ENCODE assay signal across 12 cellular contexts in the genomic region with DNA sequence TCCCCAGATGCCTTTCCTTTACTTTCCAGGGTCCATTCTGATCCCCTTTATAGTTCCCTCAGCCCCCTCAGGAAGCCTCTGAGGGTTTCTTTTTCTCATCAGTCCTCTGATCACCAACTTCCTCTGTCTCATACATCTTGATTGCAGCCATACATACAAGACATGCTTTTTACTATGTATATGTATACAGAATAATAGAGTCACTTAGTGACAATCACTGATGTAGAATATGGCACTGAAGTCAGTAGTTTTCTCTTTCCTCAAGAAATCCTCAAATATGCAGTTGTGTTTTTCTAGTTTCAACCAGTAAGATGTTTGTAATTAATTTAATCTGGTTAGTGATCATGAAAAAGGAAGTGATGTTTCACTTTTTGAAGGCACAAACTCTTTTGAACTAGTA.
DNase-seq lines count a peak whose midpoint lies in the region; ATAC-seq, FAIRE-seq and TF ChIP-seq lines count a peak whose summit lies in the region.
"Had no signal": no experiment of that assay in that cellular context is flagged by ENCODE, and none has a peak within 500 bp of the region (broad histone marks: within the 10 kb centered on the region; RNA-seq: fewer than 3 reads in every experiment).

No MANE protein-coding gene starts in this region.

- H3K4me3 ChIP-seq in mammary epithelial cell (replicated peaks in 1 of 3; ENCODE audit: insufficient read depth in 1 of 3, low read depth in 2 of 3, low read length in 3 of 3) (no peak overlapping the region), testis (no peak overlapping the region)
- H3K4me3 ChIP-seq: gastrocnemius medialis, GM23248, upper lobe of left lung had no signal

- H3K27me3 ChIP-seq in mammary epithelial cell (ENCODE audit: insufficient read depth, low read length) (peaks cover 6% of the 10 kb centered on the region), testis (no peaks in the 10 kb centered on the region)
- H3K27me3 ChIP-seq: gastrocnemius medialis, upper lobe of left lung had no signal

- H3K27ac ChIP-seq in mammary epithelial cell (ENCODE audit: insufficient read depth, low read depth, low read length) (no peak overlapping the region), testis (no peak overlapping the region)
- H3K27ac ChIP-seq: gastrocnemius medialis, GM23248, upper lobe of left lung had no signal

- H3K4me2 ChIP-seq in mammary epithelial cell (ENCODE audit: insufficient read depth, low read depth, low read length): no peak overlapping the region

- no peak for FAIRE-seq in GM12891 (lab: Jason Lieb, UNC)

- intact Hi-C loops in MCF 10A (cut with micrococcal nuclease) (loop anchor here (5.0 kb wide), 1 partner anchor 362 kb away; no protein-coding TSS in a partner anchor), mammary epithelial cell (cut with micrococcal nuclease) (no loop called here), testis (cut with DNase I; ENCODE audit: low total_unique reads) (no loop called here)
- intact Hi-C loops in activated CD4-positive, alpha-beta memory T cell treated with anti-CD3 and anti-CD28 coated beads for 36 hours (cut with micrococcal nuclease): loop anchor here (1.0 to 5.0 kb wide), 6 partner anchors 10 to 363 kb away; no protein-coding TSS in a partner anchor

- no peaks in the 10 kb centered on the region for H3K9me3 Mint-ChIP-seq in MCF 10A (ENCODE audit: unreplicated experiment)
- no peaks in the 10 kb centered on the region for H3K9me3 Mint-ChIP-seq in activated CD4-positive, alpha-beta memory T cell treated with anti-CD3 and anti-CD28 coated beads for 36 hours
- H3K9me3 Mint-ChIP-seq in endothelial cell (ENCODE audit: unreplicated experiment): no peaks in the 10 kb centered on the region

- no peaks in the 10 kb centered on the region for H3K79me2 ChIP-seq in mammary epithelial cell (ENCODE audit: insufficient read depth, low read length)

- POLR2A ChIA-PET in MCF 10A (lab: Yijun Ruan, JAX): interaction anchor here (0.7 to 3.0 kb wide), 4 partner anchors 34 to 364 kb away, joined by 3 to 14 read pairs (median 9); a partner anchor contains a TSS
- POLR2A ChIA-PET in activated CD4-positive, alpha-beta memory T cell treated with anti-CD3 and anti-CD28 coated beads for 36 hours (lab: Charles Lee): interaction anchor here (0.9 to 1.2 kb wide), 2 partner anchors 10 to 35 kb away, joined by 3 to 4 read pairs; no protein-coding TSS in a partner anchor

- TF ChIP-seq CTCF in MCF 10A (IDR thresholded peaks at IDR 0.05; ENCODE audit: unreplicated experiment): no peak
- no peak for TF ChIP-seq CTCF in mammary epithelial cell (conservative IDR thresholded peaks at IDR 0.05 in 1 of 2, IDR thresholded peaks at IDR 0.05 in 1 of 2; ENCODE audit: extremely low read depth in 1 of 2, insufficient read depth in 1 of 2, low read depth in 1 of 2, low read length in 2 of 2)
- TF ChIP-seq CTCF in testis (IDR thresholded peaks at IDR 0.05): no peak
- no peak for TF ChIP-seq CTCF in endothelial cell (IDR thresholded peaks at IDR 0.05; ENCODE audit: unreplicated experiment)

- no peak overlapping the region for H3K4me3 Mint-ChIP-seq in MCF 10A (ENCODE audit: unreplicated experiment)
- H3K4me3 Mint-ChIP-seq in activated CD4-positive, alpha-beta memory T cell treated with anti-CD3 and anti-CD28 coated beads for 36 hours: no peak overlapping the region
- H3K4me3 Mint-ChIP-seq in endothelial cell (ENCODE audit: unreplicated experiment): no peak overlapping the region

- H3K27ac Mint-ChIP-seq in MCF 10A (ENCODE audit: low read depth, unreplicated experiment): peak overlapping the region; percentile 33
- peak overlapping the region; percentile 67 for H3K27ac Mint-ChIP-seq in activated CD4-positive, alpha-beta memory T cell treated with anti-CD3 and anti-CD28 coated beads for 36 hours
- no peak overlapping the region for H3K27ac Mint-ChIP-seq in endothelial cell (ENCODE audit: unreplicated experiment)

- DNase-seq in MCF 10A (ENCODE audit: unreplicated experiment) (no peak), mammary epithelial cell (no peak), GM12891 (ENCODE audit: insufficient read length, low spot score) (no peak), testis (no peak), endothelial cell (ENCODE audit: low spot score) (no peak)
- no peak for DNase-seq in activated CD4-positive, alpha-beta memory T cell treated with anti-CD3 and anti-CD28 coated beads for 36 hours
- no peak for DNase-seq in effector CD8-positive, alpha-beta T cell (lab: John Stamatoyannopoulos, UW)
- DNase-seq: cortex of kidney had no signal

- H3K27me3 Mint-ChIP-seq in MCF 10A (ENCODE audit: insufficient read depth, unreplicated experiment): no peaks in the 10 kb centered on the region
- no peaks in the 10 kb centered on the region for H3K27me3 Mint-ChIP-seq in activated CD4-positive, alpha-beta memory T cell treated with anti-CD3 and anti-CD28 coated beads for 36 hours
- peaks cover 1% of the 10 kb centered on the region for H3K27me3 Mint-ChIP-seq in endothelial cell (ENCODE audit: unreplicated experiment)

- H3K9me3 ChIP-seq in mammary epithelial cell (replicated peaks; ENCODE audit: insufficient read depth, low read length) (no peaks in the 10 kb centered on the region), testis (no peaks in the 10 kb centered on the region)
- H3K9me3 ChIP-seq: gastrocnemius medialis, upper lobe of left lung had no signal

- CTCF ChIA-PET in MCF 10A (lab: Yijun Ruan, JAX) (interaction anchor here (0.8 to 1.7 kb wide), 8 partner anchors 10 to 363 kb away, joined by 3 to 5 read pairs (median 4); no protein-coding TSS in a partner anchor), mammary epithelial cell (lab: Charles Lee; ENCODE audit: low non-redundant PET) (interaction anchor here (0.7 kb wide), 1 partner anchor 411 kb away, joined by 3 read pairs; no protein-coding TSS in a partner anchor)
- CTCF ChIA-PET in activated CD4-positive, alpha-beta memory T cell treated with anti-CD3 and anti-CD28 coated beads for 36 hours (lab: Charles Lee): interaction anchor here (0.7 to 1.4 kb wide), 5 partner anchors 10 to 365 kb away, joined by 3 to 4 read pairs (median 3); a partner anchor contains a TSS

- no peak overlapping the region for H3K9ac ChIP-seq in mammary epithelial cell (ENCODE audit: insufficient read depth, low read length)
- H3K9ac ChIP-seq: GM23248 had no signal

- BruUV-seq in MCF 10A (replicated peaks; lab: Mats Ljungman, UMichigan) (no TSS peak), mammary epithelial cell (replicated peaks; lab: Mats Ljungman, UMichigan) (no TSS peak)

- dilution Hi-C loops in mammary epithelial cell (cut with HindIII; ENCODE audit: low sequenced_read_pairs): no loop called here

- peak; percentile 24 for ATAC-seq in HG03108 (IDR thresholded peaks at IDR 0.05; ENCODE audit: unreplicated experiment)
- ATAC-seq: gastrocnemius medialis had no signal

- H3K36me3 ChIP-seq in mammary epithelial cell (ENCODE audit: insufficient read depth, low read length) (no peaks in the 10 kb centered on the region), testis (ENCODE audit: low read depth, missing control alignments) (no peaks in the 10 kb centered on the region)
- H3K36me3 ChIP-seq: gastrocnemius medialis, upper lobe of left lung had no signal

- no peak overlapping the region for H2AFZ ChIP-seq in mammary epithelial cell (ENCODE audit: low read depth, low read length)
- H2AFZ ChIP-seq: GM23248 had no signal

- no peaks in the 10 kb centered on the region for H3K4me1 ChIP-seq in mammary epithelial cell (ENCODE audit: insufficient read depth, low read length)
- H3K4me1 ChIP-seq in testis: no peaks in the 10 kb centered on the region
- H3K4me1 ChIP-seq: gastrocnemius medialis had no signal

- TF ChIP-seq POLR2A in GM12891 (IDR thresholded peaks at IDR 0.05; ENCODE audit: low read depth, low read length) (no peak), testis (IDR thresholded peaks at IDR 0.05) (no peak)

- H4K20me1 ChIP-seq in mammary epithelial cell (ENCODE audit: insufficient read depth, low read length): no peaks in the 10 kb centered on the region

- H3K36me3 Mint-ChIP-seq in MCF 10A (ENCODE audit: insufficient read depth, unreplicated experiment) (no peaks in the 10 kb centered on the region), endothelial cell (ENCODE audit: low read depth, unreplicated experiment) (no peaks in the 10 kb centered on the region)
- H3K36me3 Mint-ChIP-seq in activated CD4-positive, alpha-beta memory T cell treated with anti-CD3 and anti-CD28 coated beads for 36 hours: no peaks in the 10 kb centered on the region

- in situ Hi-C loops in mammary epithelial cell (cut with MboI; ENCODE audit: low sequenced_read_pairs in 2 of 2): no loop called here

- H3K4me1 Mint-ChIP-seq in MCF 10A (ENCODE audit: insufficient read depth, unreplicated experiment) (peaks cover 30% of the 10 kb centered on the region), endothelial cell (ENCODE audit: unreplicated experiment) (no peaks in the 10 kb centered on the region)
- peaks cover 30% of the 10 kb centered on the region for H3K4me1 Mint-ChIP-seq in activated CD4-positive, alpha-beta memory T cell treated with anti-CD3 and anti-CD28 coated beads for 36 hours (ENCODE audit: low read depth)

TF ChIP-seq in GM12891, 5 proteins besides CTCF, POLR2A, EP300 and RAD21:
- TF ChIP-seq POU2F2 (IDR thresholded peaks at IDR 0.05; ENCODE audit: low read depth, low read length): no peak
- no peak for TF ChIP-seq POLR2AphosphoS5 (IDR thresholded peaks at IDR 0.05; ENCODE audit: low read depth, low read length)
- no peak for TF ChIP-seq TAF1 (IDR thresholded peaks at IDR 0.05; ENCODE audit: low read depth, low read length)
- no peak for TF ChIP-seq SPI1 (IDR thresholded peaks at IDR 0.05; ENCODE audit: low read depth, low read length)
- TF ChIP-seq PAX5 (IDR thresholded peaks at IDR 0.05; ENCODE audit: insufficient read depth, low read length, severe bottlenecking): no peak

Comparison
In these comparisons a context has a peak if more than half of its experiments do, and no peak if none do; other contexts are left out.
1. intact Hi-C loops: an anchor here in MCF 10A (5.0 kb wide) and activated CD4-positive, alpha-beta memory T cell treated with anti-CD3 and anti-CD28 coated beads for 36 hours (1.0 to 5.0 kb wide); none called in mammary epithelial cell and testis.